1 cellular context compared by ENCODE assay signal in genomic region chr7:116328161-116328560, GRCh38.
TF ChIP-seq lines count a peak whose summit lies in the region.

No MANE protein-coding gene starts in this region.

TF ChIP-seq in IMR-90, 13 proteins besides CTCF, POLR2A, EP300 and RAD21:
- TF ChIP-seq SMC3 (IDR thresholded peaks at IDR 0.05; ENCODE audit: low read depth, low read length) (no peak), MXI1 (IDR thresholded peaks at IDR 0.05; ENCODE audit: borderline replicate concordance, low read depth, low read length) (no peak)
